ENCODE assay signal across 8 cellular contexts in genomic region chrX:154486396-154487207, GRCh38. TPM values are rescaled to one million over a fixed set of nuclear protein-coding genes. Genes with fewer than 3 reads are reported as not detected.
DNase-seq lines count a peak whose midpoint lies in the region; ATAC-seq and TF ChIP-seq lines count a peak whose summit lies in the region.

Gene UBL4A (minus strand): TSS chrX:154486615. CDS start chrX:154486584, 31 bp downstream.

- no peaks in the 10 kb centered on the region for H3K36me3 ChIP-seq in colonic mucosa

- H3K27me3 ChIP-seq in colonic mucosa = no peaks in the 10 kb centered on the region

- peak within 1 kb of the TSS; percentile 65 for H3K27ac ChIP-seq in colonic mucosa

- peak within 1 kb of the TSS; percentile 63 to 79 for H3K9ac ChIP-seq in colonic mucosa (ENCODE audit: low read depth in 2 of 2, low read length in 2 of 2)

- H3K9me3 ChIP-seq in colonic mucosa = no peaks in the 10 kb centered on the region

- intact Hi-C loops in colonic mucosa (cut with DNase I) = no loop called here

- DNase-seq in A172 (ENCODE audit: low spot score) (peak; percentile 51), NCI-H1694 treated with DMSO at 0.1 percent for 48 hours (lab: John Stamatoyannopoulos, UW) (peak; percentile 31), colonic mucosa (peak; percentile 54), left kidney (ENCODE audit: low read depth, low spot score) (peak; percentile 94), NCI-H2029 (lab: John Stamatoyannopoulos, UW) (no peak)
- peak; percentile 58 for DNase-seq in activated CD4-positive, CD25-positive, alpha-beta regulatory T cell treated with anti-CD3 and anti-CD28 coated beads, Interleukin-2, amount 50 U/mL, for 72 hours
- DNase-seq in stimulated activated CD4-positive, alpha-beta T cell treated with anti-CD3 and anti-CD28 coated beads, Interleukin-2, amount 100 ng/mL, for 48 hours = peak; percentile 36 to 47

- peak; percentile 29 for ATAC-seq in GM18868 (IDR thresholded peaks at IDR 0.05; ENCODE audit: unreplicated experiment)

- H3K4me1 ChIP-seq in colonic mucosa = no peaks in the 10 kb centered on the region

- TF ChIP-seq CTCF in colonic mucosa (IDR thresholded peaks at IDR 0.05) = no peak

- peak within 1 kb of the TSS; percentile 65 for H3K4me3 ChIP-seq in colonic mucosa

RNA-seq across cellular contexts. Expression of gene UBL4A, which starts in this region (rescaled TPM):
- 116 and 139 TPM in 2 replicates for total RNA-seq in A172 (2014; rRNA removed; shearing (Covaris generic))
- total RNA-seq in colonic mucosa = 10 to 100 TPM; 24.7 to 40.9 TPM
